Comparison of ENCODE assay signal across 20 cellular contexts in the genomic region with DNA sequence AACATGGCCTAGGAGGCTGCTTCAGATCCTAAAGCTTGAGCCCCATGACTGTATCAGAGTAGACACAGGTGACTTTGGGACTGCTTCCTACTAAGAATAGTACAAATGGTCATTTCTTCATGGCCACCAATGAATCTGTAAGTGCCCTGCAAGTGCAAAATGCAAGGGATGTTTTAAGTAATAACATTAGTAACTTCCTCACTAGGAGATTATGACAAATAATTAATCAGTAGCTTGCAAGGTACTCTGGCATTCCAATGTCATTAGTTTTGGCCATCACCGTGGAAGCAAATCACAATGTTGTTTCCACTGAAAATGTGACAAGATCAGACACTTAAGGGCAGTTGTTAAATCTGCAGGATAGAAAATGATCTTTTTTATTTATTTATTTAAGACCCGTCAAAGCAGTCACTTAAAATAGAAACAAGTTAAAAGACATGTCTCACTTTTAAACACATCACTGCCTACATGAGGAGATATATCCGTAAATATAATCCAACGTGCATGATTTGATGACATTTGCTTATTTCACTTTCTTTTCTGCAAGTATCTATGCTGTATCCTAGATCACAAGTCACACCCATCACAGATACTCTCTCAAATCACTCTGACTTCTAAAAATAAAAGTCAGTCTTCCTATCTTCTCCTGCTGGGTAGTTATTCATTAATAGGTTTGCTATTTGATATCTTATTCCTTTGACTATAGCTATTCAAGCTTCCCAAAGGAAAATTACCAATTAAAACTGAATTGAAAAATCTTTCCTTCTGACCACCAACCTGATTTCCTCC.
DNase-seq lines count a peak whose midpoint lies in the region; ATAC-seq, FAIRE-seq and TF ChIP-seq lines count a peak whose summit lies in the region.
"Had no signal": no experiment of that assay in that cellular context is flagged by ENCODE, and none has a peak within 500 bp of the region (broad histone marks: within the 10 kb centered on the region; RNA-seq: fewer than 3 reads in every experiment).

No MANE protein-coding gene starts in this region.

- H3K27me3 ChIP-seq in ACC112 (ENCODE audit: insufficient read depth, low read length) (no peaks in the 10 kb centered on the region), astrocyte (ENCODE audit: insufficient read depth, low read length) (no peaks in the 10 kb centered on the region)
- H3K27me3 ChIP-seq: cardiac muscle cell, gastrocnemius medialis, MG63 had no signal

- no peaks in the 10 kb centered on the region for H4K20me1 ChIP-seq in astrocyte (ENCODE audit: insufficient read depth, low read length)

- H3K4me2 ChIP-seq in astrocyte (ENCODE audit: low read length): peak overlapping the region; percentile 41

- H2AFZ ChIP-seq in ACC112 (ENCODE audit: low read length, unreplicated experiment) (peak overlapping the region; percentile 10), astrocyte (ENCODE audit: low read depth, low read length) (no peak overlapping the region)

- no peak for ATAC-seq in stimulated activated naive CD8-positive, alpha-beta T cell treated with anti-CD3 and anti-CD28 coated beads, Interleukin-15, amount 100 ng/mL, for 72 hours
- ATAC-seq: gastrocnemius medialis, psoas muscle had no signal

- H3K4me1 Mint-ChIP-seq in astrocyte (ENCODE audit: low read depth, unreplicated experiment): peaks cover 8% of the 10 kb centered on the region
- H3K4me1 Mint-ChIP-seq in stimulated activated naive CD8-positive, alpha-beta T cell treated with anti-CD3 and anti-CD28 coated beads, Interleukin-15, amount 100 ng/mL, for 72 hours: peaks cover 8% of the 10 kb centered on the region
- peaks cover 13% of the 10 kb centered on the region for H3K4me1 Mint-ChIP-seq in activated CD4-positive, alpha-beta T cell treated with anti-CD3 and anti-CD28 coated beads, Interleukin-2, amount 10 ng/mL, durations not matched to agents 24 days and 14 days
- H3K4me1 Mint-ChIP-seq: memory B cell had no signal

- H3K4me3 Mint-ChIP-seq in astrocyte (ENCODE audit: unreplicated experiment): no peak overlapping the region
- no peak overlapping the region for H3K4me3 Mint-ChIP-seq in stimulated activated naive CD8-positive, alpha-beta T cell treated with anti-CD3 and anti-CD28 coated beads, Interleukin-15, amount 100 ng/mL, for 72 hours
- no peak overlapping the region for H3K4me3 Mint-ChIP-seq in activated CD4-positive, alpha-beta T cell treated with anti-CD3 and anti-CD28 coated beads, Interleukin-2, amount 10 ng/mL, durations not matched to agents 24 days and 14 days
- H3K4me3 Mint-ChIP-seq: activated naive CD8-positive, alpha-beta T cell; activated T-cell treated with anti-CD3 and anti-CD28 coated beads, Interleukin-2, amount 50 U/mL, for 24 hours; memory B cell had no signal

- peak; percentile 26 for FAIRE-seq in astrocyte (lab: Jason Lieb, UNC)
- FAIRE-seq: H1, TTC549 had no signal

- H3K9me3 ChIP-seq in astrocyte (ENCODE audit: insufficient read depth, low read depth, low read length): no peaks in the 10 kb centered on the region
- H3K9me3 ChIP-seq: gastrocnemius medialis, MG63, psoas muscle had no signal

- no peak for TF ChIP-seq CTCF in astrocyte (IDR thresholded peaks at IDR 0.05; ENCODE audit: insufficient read depth, low read depth, low read length)

- peaks cover 2% of the 10 kb centered on the region for H3K9me3 Mint-ChIP-seq in astrocyte (ENCODE audit: unreplicated experiment)
- no peaks in the 10 kb centered on the region for H3K9me3 Mint-ChIP-seq in stimulated activated naive CD8-positive, alpha-beta T cell treated with anti-CD3 and anti-CD28 coated beads, Interleukin-15, amount 100 ng/mL, for 72 hours
- H3K9me3 Mint-ChIP-seq in activated CD4-positive, alpha-beta T cell treated with anti-CD3 and anti-CD28 coated beads, Interleukin-2, amount 10 ng/mL, durations not matched to agents 24 days and 14 days: no peaks in the 10 kb centered on the region
- H3K9me3 Mint-ChIP-seq: activated T-cell treated with anti-CD3 and anti-CD28 coated beads, Interleukin-2, amount 50 U/mL, for 24 hours; memory B cell had no signal

- intact Hi-C loops in activated CD4-positive, alpha-beta T cell treated with anti-CD3 and anti-CD28 coated beads, Interleukin-2, amount 10 ng/mL, durations not matched to agents 24 days and 14 days (cut with micrococcal nuclease): no loop called here

- H3K4me1 ChIP-seq in ACC112 (ENCODE audit: control insufficient read depth, insufficient read depth, low read length, unreplicated experiment) (peaks cover 14% of the 10 kb centered on the region), astrocyte (ENCODE audit: insufficient read depth, low read length) (peaks cover 7% of the 10 kb centered on the region)
- H3K4me1 ChIP-seq: gastrocnemius medialis, psoas muscle had no signal

- H3K79me2 ChIP-seq in ACC112 (ENCODE audit: control insufficient read depth, insufficient read depth, low read length, unreplicated experiment) (no peaks in the 10 kb centered on the region), astrocyte (ENCODE audit: insufficient read depth, low read length) (no peaks in the 10 kb centered on the region)

- no peaks in the 10 kb centered on the region for H3K36me3 ChIP-seq in ACC112 (ENCODE audit: insufficient read depth, low read length)
- H3K36me3 ChIP-seq in astrocyte (ENCODE audit: insufficient read depth, low read length): no peaks in the 10 kb centered on the region
- H3K36me3 ChIP-seq: cardiac muscle cell, gastrocnemius medialis, MG63 had no signal

- H3K4me3 ChIP-seq in ACC112 (ENCODE audit: low read depth, low read length): peak overlapping the region; percentile 11; the same call in 1 of the 2 replicates
- H3K4me3 ChIP-seq in astrocyte (ENCODE audit: insufficient read depth, low read depth, low read length): no peak overlapping the region
- H3K4me3 ChIP-seq: cardiac muscle cell, gastrocnemius medialis, MG63, psoas muscle had no signal

- H3K9ac ChIP-seq in astrocyte (ENCODE audit: low read length): no peak overlapping the region

- peak overlapping the region; percentile 8 for H3K27ac Mint-ChIP-seq in astrocyte (ENCODE audit: unreplicated experiment)
- no peak overlapping the region for H3K27ac Mint-ChIP-seq in stimulated activated naive CD8-positive, alpha-beta T cell treated with anti-CD3 and anti-CD28 coated beads, Interleukin-15, amount 100 ng/mL, for 72 hours
- H3K27ac Mint-ChIP-seq in activated CD4-positive, alpha-beta T cell treated with anti-CD3 and anti-CD28 coated beads, Interleukin-2, amount 10 ng/mL, durations not matched to agents 24 days and 14 days: no peak overlapping the region
- H3K27ac Mint-ChIP-seq: activated T-cell treated with anti-CD3 and anti-CD28 coated beads, Interleukin-2, amount 50 U/mL, for 24 hours; memory B cell had no signal

- no peaks in the 10 kb centered on the region for H3K27me3 Mint-ChIP-seq in astrocyte (ENCODE audit: low read depth, unreplicated experiment)
- no peaks in the 10 kb centered on the region for H3K27me3 Mint-ChIP-seq in stimulated activated naive CD8-positive, alpha-beta T cell treated with anti-CD3 and anti-CD28 coated beads, Interleukin-15, amount 100 ng/mL, for 72 hours
- no peaks in the 10 kb centered on the region for H3K27me3 Mint-ChIP-seq in activated CD4-positive, alpha-beta T cell treated with anti-CD3 and anti-CD28 coated beads, Interleukin-2, amount 10 ng/mL, durations not matched to agents 24 days and 14 days
- H3K27me3 Mint-ChIP-seq: activated naive CD8-positive, alpha-beta T cell; activated T-cell treated with anti-CD3 and anti-CD28 coated beads, Interleukin-2, amount 50 U/mL, for 24 hours; memory B cell had no signal

- H3K36me3 Mint-ChIP-seq in astrocyte (ENCODE audit: low read depth, unreplicated experiment): no peaks in the 10 kb centered on the region
- H3K36me3 Mint-ChIP-seq in activated CD4-positive, alpha-beta T cell treated with anti-CD3 and anti-CD28 coated beads, Interleukin-2, amount 10 ng/mL, durations not matched to agents 24 days and 14 days (ENCODE audit: low read depth): peaks cover 5% of the 10 kb centered on the region
- H3K36me3 Mint-ChIP-seq: memory B cell had no signal

- peak overlapping the region; percentile 55 for H3K27ac ChIP-seq in ACC112 (ENCODE audit: low read depth, low read length)
- H3K27ac ChIP-seq in astrocyte (ENCODE audit: low read depth, low read length): no peak overlapping the region
- H3K27ac ChIP-seq: cardiac muscle cell, gastrocnemius medialis, psoas muscle had no signal

- DNase-seq in HCEC 1CT (peak; percentile 59), astrocyte (ENCODE audit: low read depth) (peak; percentile 62), glomerular visceral epithelial cell (ENCODE audit: extremely low spot score) (peak; percentile 77)
- DNase-seq in stimulated activated naive CD8-positive, alpha-beta T cell treated with anti-CD3 and anti-CD28 coated beads, Interleukin-15, amount 100 ng/mL, for 72 hours: no peak
- no peak for DNase-seq in activated CD4-positive, alpha-beta T cell treated with anti-CD3 and anti-CD28 coated beads, Interleukin-2, amount 50 U/mL, for 1 hour
- DNase-seq in activated CD4-positive, alpha-beta T cell treated with anti-CD3 and anti-CD28 coated beads, Interleukin-2, amount 10 ng/mL, durations not matched to agents 24 days and 14 days: no peak
- no peak for DNase-seq in stimulated activated CD8-positive, alpha-beta memory T cell treated with anti-CD3 and anti-CD28 coated beads, Interleukin-4, amount 100 ng/mL, for 48 hours
- DNase-seq: activated CD4-positive, alpha-beta T cell treated with anti-CD3 and anti-CD28 coated beads, Interleukin-2, amount 50 U/mL, for 48 hours; activated T-cell treated with anti-CD3 and anti-CD28 coated beads, Interleukin-2, amount 50 U/mL, for 24 hours; gastrocnemius medialis; MG63; NCI-H2029; NCI-H510A; psoas muscle had no signal

Comparison
In these comparisons a context has a peak if more than half of its experiments do, and no peak if none do; other contexts are left out.
1. DNase-seq: peak in HCEC 1CT (single experiment), astrocyte (single experiment) and glomerular visceral epithelial cell (single experiment); none in stimulated activated naive CD8-positive, alpha-beta T cell treated with anti-CD3 and anti-CD28 coated beads, Interleukin-15, amount 100 ng/mL, for 72 hours (0 of 2), activated CD4-positive, alpha-beta T cell treated with anti-CD3 and anti-CD28 coated beads, Interleukin-2, amount 50 U/mL, for 1 hour (single experiment), activated CD4-positive, alpha-beta T cell treated with anti-CD3 and anti-CD28 coated beads, Interleukin-2, amount 10 ng/mL, durations not matched to agents 24 days and 14 days (single experiment) and stimulated activated CD8-positive, alpha-beta memory T cell treated with anti-CD3 and anti-CD28 coated beads, Interleukin-4, amount 100 ng/mL, for 48 hours (single experiment).